ENCODE assay signal across 24 cellular contexts in the genomic region with DNA sequence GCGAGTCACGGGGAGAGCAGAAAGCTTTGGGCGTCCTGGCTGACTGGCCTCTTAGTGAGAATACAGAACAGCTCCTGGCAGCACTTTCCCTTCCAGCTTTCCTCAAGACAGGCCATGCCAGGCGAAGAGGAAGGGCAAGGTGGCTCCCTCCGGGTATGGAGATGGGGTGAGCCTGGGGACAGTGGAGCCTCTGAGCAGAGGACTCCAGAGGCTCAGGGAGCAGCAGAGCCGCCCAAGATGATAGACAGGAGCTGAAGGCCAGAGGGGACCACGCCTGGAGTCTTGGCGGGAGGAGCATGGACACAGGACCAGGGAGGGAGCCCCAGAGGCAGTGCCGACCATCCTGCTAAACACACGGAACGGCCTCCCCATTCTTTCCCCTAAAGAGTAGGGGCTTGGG.
DNase-seq lines count a peak whose midpoint lies in the region; ATAC-seq, FAIRE-seq and TF ChIP-seq lines count a peak whose summit lies in the region.
"Had no signal": no experiment of that assay in that cellular context is flagged by ENCODE, and none has a peak within 500 bp of the region (broad histone marks: within the 10 kb centered on the region; RNA-seq: fewer than 3 reads in every experiment).

No MANE protein-coding gene starts in this region.

- peaks cover 5% of the 10 kb centered on the region for H3K27me3 Mint-ChIP-seq in GM23338 (ENCODE audit: insufficient read depth, low read depth, poor library complexity)
- H3K27me3 Mint-ChIP-seq in CD4-positive, alpha-beta memory T cell: no peaks in the 10 kb centered on the region
- H3K27me3 Mint-ChIP-seq: B cell; CD4-positive, CD25-positive, alpha-beta regulatory T cell; CD8-positive, alpha-beta memory T cell had no signal

- WGBS in H1 (ENCODE audit: extremely low coverage in 1 of 2, insufficient coverage in 1 of 2, insufficient read length in 1 of 2, insufficient replicate concordance in 2 of 2, low coverage in 1 of 2, low lambda C conversion rate in 2 of 2, missing lambda C conversion rate in 1 of 2), 2 experiments: 95% methylated on average over 9 of the region's 11 CpGs; no CpG with 5 or more reads in 1 of the 2 experiments
- WGBS in neuronal stem cell (ENCODE audit: extremely low coverage in 2 of 2, insufficient read length in 2 of 2, insufficient replicate concordance in 1 of 2), 2 donors: no CpG with 5 or more reads among the region's 11 CpGs

- no peak for DNase-seq in GM23338 (ENCODE audit: low spot score)
- DNase-seq in H1 (ENCODE audit: low read depth in 1 of 2, low spot score in 2 of 2): no peak
- DNase-seq in neuronal stem cell (ENCODE audit: low spot score): no peak
- no peak for DNase-seq in upper lobe of right lung
- DNase-seq in CD4-positive, alpha-beta memory T cell: no peak
- no peak for DNase-seq in SHP77 treated with DMSO at 0.1 percent for 48 hours (lab: John Stamatoyannopoulos, UW)
- DNase-seq: CD4-positive, CD25-positive, alpha-beta regulatory T cell; CD8-positive, alpha-beta memory T cell; DMS 273 treated with DMSO at 0.1 percent for 48 hours; DMS79; EL; GDM1; GM23248; HCEC 1CT had no signal

- H3K23ac ChIP-seq in H1 (ENCODE audit: insufficient read length): no peak overlapping the region
- no peak overlapping the region for H3K23ac ChIP-seq in neuronal stem cell (ENCODE audit: low read depth, low read length, poor library complexity)

- H3K79me2 ChIP-seq in GM23338 (replicated peaks; ENCODE audit: insufficient read depth) (no peaks in the 10 kb centered on the region), H1 (ENCODE audit: control insufficient read depth in 1 of 2, insufficient read depth in 2 of 2, low read length in 2 of 2) (no peaks in the 10 kb centered on the region)

- no peak for TF ChIP-seq POLR2A in H1 (IDR thresholded peaks at IDR 0.05; ENCODE audit: control extremely low read depth in 1 of 2, low read depth in 2 of 2, low read length in 2 of 2)

- H3K56ac ChIP-seq in H1 (replicated peaks; ENCODE audit: insufficient read length, low read depth, low read length): no peak overlapping the region

- intact Hi-C loops in upper lobe of right lung (cut with DNase I): no loop called here
- intact Hi-C loops in CD4-positive, alpha-beta memory T cell (cut with micrococcal nuclease): no loop called here

- no peaks in the 10 kb centered on the region for H3K9me3 Mint-ChIP-seq in GM23338
- peaks cover 0 to 2% (median 0%) of the 10 kb centered on the region in 8 donors for H3K9me3 Mint-ChIP-seq in CD4-positive, alpha-beta memory T cell
- H3K9me3 Mint-ChIP-seq: CD4-positive, CD25-positive, alpha-beta regulatory T cell; CD8-positive, alpha-beta memory T cell had no signal

- H3K4me3 ChIP-seq in GM23338 (no peak overlapping the region), H1 (ENCODE audit: extremely low read depth in 1 of 4, insufficient read depth in 2 of 4, low read depth in 3 of 4, low read length in 4 of 4) (no peak overlapping the region), neuronal stem cell (ENCODE audit: low read length in 2 of 2) (no peak overlapping the region), upper lobe of right lung (no peak overlapping the region)
- H3K4me3 ChIP-seq in CD4-positive, alpha-beta memory T cell (ENCODE audit: low read length in 2 of 2): no peak overlapping the region
- H3K4me3 ChIP-seq: BLaER1, GM12878, GM23248 had no signal

- H3F3A ChIP-seq in GM23338 (replicated peaks; ENCODE audit: low read depth): no peaks in the 10 kb centered on the region

- no peak for ATAC-seq in GM23338
- ATAC-seq in upper lobe of right lung: peak; percentile 27
- ATAC-seq in HG03571 (IDR thresholded peaks at IDR 0.05; ENCODE audit: unreplicated experiment): no peak
- ATAC-seq: GM12878 had no signal

- no peaks in the 10 kb centered on the region; the same call in 2 of the 3 replicates for H3K36me3 Mint-ChIP-seq in GM23338 (ENCODE audit: low read depth)
- peaks cover 0 to 5% of the 10 kb centered on the region in 2 donors for H3K36me3 Mint-ChIP-seq in CD4-positive, alpha-beta memory T cell

- peak overlapping the region; percentile 58 for H4K91ac ChIP-seq in H1 (replicated peaks; ENCODE audit: insufficient read length, low read length)
- peak overlapping the region; percentile 82 for H4K91ac ChIP-seq in neuronal stem cell (ENCODE audit: low read depth, low read length, poor library complexity)

- no peak overlapping the region for H3K4me3 Mint-ChIP-seq in GM23338
- H3K4me3 Mint-ChIP-seq in CD4-positive, alpha-beta memory T cell: no peak overlapping the region
- H3K4me3 Mint-ChIP-seq: B cell; CD4-positive, CD25-positive, alpha-beta regulatory T cell; CD8-positive, alpha-beta memory T cell had no signal

- H3K27ac Mint-ChIP-seq in GM23338: peak overlapping the region; percentile 76
- no peak overlapping the region for H3K27ac Mint-ChIP-seq in CD4-positive, alpha-beta memory T cell
- H3K27ac Mint-ChIP-seq: B cell; CD4-positive, CD25-positive, alpha-beta regulatory T cell had no signal

- TF ChIP-seq RAD21 in H1 (IDR thresholded peaks at IDR 0.05 in 1 of 2, conservative IDR thresholded peaks at IDR 0.05 in 1 of 2; ENCODE audit: low read depth in 2 of 2, low read length in 2 of 2): no peak

- POLR2A ChIA-PET in H1 (lab: Charles Lee; ENCODE audit: partially characterized antibody): interaction anchor here (1.3 to 1.7 kb wide), 2 partner anchors 9 to 15 kb away, joined by 3 to 4 read pairs; no protein-coding TSS in a partner anchor
- POLR2A ChIA-PET in CD4-positive, alpha-beta memory T cell (lab: Charles Lee; ENCODE audit: partially characterized antibody): interaction anchor here (0.7 kb wide), 1 partner anchor 87 kb away, joined by 3 read pairs; no protein-coding TSS in a partner anchor

- H3K18ac ChIP-seq in H1 (ENCODE audit: extremely low read depth, low read length) (peak overlapping the region; percentile 14; the same call in 1 of the 2 replicates), neuronal stem cell (ENCODE audit: low read length) (peak overlapping the region; percentile 78)

- H3K79me1 ChIP-seq in H1 (ENCODE audit: low read depth, low read length) (0 out of 2 replicates have a peak, but pooled peaks cover 2% of the 10 kb centered on the region), neuronal stem cell (ENCODE audit: low read depth, low read length) (peaks cover 3% of the 10 kb centered on the region)

- CTCF ChIA-PET in H1 (lab: Charles Lee; ENCODE audit: partially characterized antibody): interaction anchor here (0.8 to 1.2 kb wide), 3 partner anchors 9 to 113 kb away, joined by 3 to 5 read pairs (median 3); no protein-coding TSS in a partner anchor
- CTCF ChIA-PET in CD4-positive, alpha-beta memory T cell (lab: Charles Lee; ENCODE audit: partially characterized antibody): interaction anchor here (1.0 kb wide), 1 partner anchor 186 kb away, joined by 3 read pairs; no protein-coding TSS in a partner anchor

- H3K36me3 ChIP-seq in GM23338 (ENCODE audit: insufficient read depth) (no peaks in the 10 kb centered on the region), H1 (ENCODE audit: control insufficient read depth in 2 of 4, insufficient read depth in 4 of 4, low read length in 3 of 4) (no peaks in the 10 kb centered on the region), neuronal stem cell (replicated peaks in 1 of 2; ENCODE audit: control insufficient read depth in 2 of 2, insufficient read depth in 2 of 2, low read length in 2 of 2) (no peaks in the 10 kb centered on the region), upper lobe of right lung (no peaks in the 10 kb centered on the region)
- H3K36me3 ChIP-seq in CD4-positive, alpha-beta memory T cell (ENCODE audit: insufficient read depth, low read length): no peaks in the 10 kb centered on the region
- H3K36me3 ChIP-seq: BLaER1 had no signal

- H2BK5ac ChIP-seq in H1 (ENCODE audit: low read depth, low read length): peak overlapping the region; percentile 83; the same call in 1 of the 2 replicates
- H2BK5ac ChIP-seq in neuronal stem cell (ENCODE audit: low read length): no peak overlapping the region

- H3K27ac ChIP-seq in GM23338 (ENCODE audit: low read depth) (no peak overlapping the region), H1 (ENCODE audit: low read depth, low read length) (no peak overlapping the region), neuronal stem cell (replicated peaks; ENCODE audit: low read length) (no peak overlapping the region), upper lobe of right lung (no peak overlapping the region)
- H3K27ac ChIP-seq in CD4-positive, alpha-beta memory T cell (ENCODE audit: low read depth, low read length): no peak overlapping the region
- H3K27ac ChIP-seq: 22Rv1, BLaER1, C4-2B, GM23248 had no signal

- no peak overlapping the region for H3K14ac ChIP-seq in H1 (ENCODE audit: insufficient read length)
- peak overlapping the region; percentile 28 for H3K14ac ChIP-seq in neuronal stem cell (ENCODE audit: low read length)

- H3K4me1 Mint-ChIP-seq in GM23338: peaks cover 61% of the 10 kb centered on the region
- peaks cover 0 to 3% (median 0%) of the 10 kb centered on the region in 4 donors for H3K4me1 Mint-ChIP-seq in CD4-positive, alpha-beta memory T cell
- H3K4me1 Mint-ChIP-seq: CD8-positive, alpha-beta memory T cell had no signal

- H4K5ac ChIP-seq in H1 (ENCODE audit: insufficient read length, low read depth, low read length): no peak overlapping the region

- H3K4me1 ChIP-seq in GM23338 (ENCODE audit: insufficient read depth) (peaks cover 57% of the 10 kb centered on the region), H1 (replicated peaks in 1 of 4; ENCODE audit: control insufficient read depth in 3 of 4, insufficient read depth in 4 of 4, low read length in 3 of 4) (peaks cover 9 to 37% (median 21%) of the 10 kb centered on the region in 4 experiments), neuronal stem cell (ENCODE audit: control insufficient read depth in 2 of 2, insufficient read depth in 1 of 2, low read depth in 1 of 2, low read length in 2 of 2) (peaks cover 29 to 31% of the 10 kb centered on the region in 2 donors), upper lobe of right lung (no peaks in the 10 kb centered on the region)
- H3K4me1 ChIP-seq in CD4-positive, alpha-beta memory T cell (ENCODE audit: insufficient read depth, low read length): no peaks in the 10 kb centered on the region
- H3K4me1 ChIP-seq: BLaER1 had no signal

- H3K9ac ChIP-seq in H1 (replicated peaks in 1 of 4; ENCODE audit: extremely low read depth in 1 of 4, low read depth in 3 of 4, low read length in 3 of 4): no peak overlapping the region
- no peak overlapping the region for H3K9ac ChIP-seq in neuronal stem cell (ENCODE audit: low read depth, low read length, poor library complexity)
- H3K9ac ChIP-seq: BLaER1, GM23248 had no signal

- FAIRE-seq in H1 (lab: Jason Lieb, UNC): no peak
- FAIRE-seq: A204.1, D721Med, GM12878, GM19239, H54 had no signal

- H2BK120ac ChIP-seq in H1 (replicated peaks; ENCODE audit: low read depth, low read length) (peak overlapping the region; percentile 44), neuronal stem cell (ENCODE audit: low read depth, low read length) (peak overlapping the region; percentile 53)

- H4K20me1 ChIP-seq in GM23338 (replicated peaks; ENCODE audit: insufficient read depth) (no peaks in the 10 kb centered on the region), H1 (replicated peaks in 1 of 2; ENCODE audit: control insufficient read depth in 1 of 2, insufficient read depth in 2 of 2, low read length in 2 of 2) (no peaks in the 10 kb centered on the region)
- H4K20me1 ChIP-seq: BLaER1 had no signal

- no peaks in the 10 kb centered on the region for H3K9me2 ChIP-seq in GM23338 (ENCODE audit: insufficient read depth)

- H3K4ac ChIP-seq in H1 (replicated peaks; ENCODE audit: insufficient read length, low read depth, low read length): peak overlapping the region; percentile 17
- peak overlapping the region; percentile 84 for H3K4ac ChIP-seq in neuronal stem cell (ENCODE audit: low read length)

- H2BK12ac ChIP-seq in H1 (ENCODE audit: low read depth, low read length): peak overlapping the region; percentile 96; the same call in 1 of the 2 replicates
- peak overlapping the region; percentile 100 for H2BK12ac ChIP-seq in neuronal stem cell (ENCODE audit: low read length)

- no peak overlapping the region for H4K8ac ChIP-seq in H1 (ENCODE audit: extremely low read depth, insufficient read depth, low read length)
- no peak overlapping the region for H4K8ac ChIP-seq in neuronal stem cell (ENCODE audit: low read depth, low read length)

- H2BK20ac ChIP-seq in H1 (ENCODE audit: low read length): peak overlapping the region; percentile 56; the same call in 1 of the 2 replicates

- H3K23me2 ChIP-seq in H1 (ENCODE audit: low read depth, low read length): no peaks in the 10 kb centered on the region

- H3K27me3 ChIP-seq in GM23338 (ENCODE audit: insufficient read depth) (no peaks in the 10 kb centered on the region), H1 (replicated peaks in 1 of 4; ENCODE audit: control insufficient read depth in 3 of 4, extremely low read depth in 1 of 4, insufficient read depth in 3 of 4, low read length in 3 of 4) (no peaks in the 10 kb centered on the region), neuronal stem cell (ENCODE audit: control insufficient read depth in 3 of 3, insufficient read depth in 3 of 3, low read depth in 1 of 3, low read length in 3 of 3) (no peaks in the 10 kb centered on the region), upper lobe of right lung (no peaks in the 10 kb centered on the region)
- no peaks in the 10 kb centered on the region for H3K27me3 ChIP-seq in CD4-positive, alpha-beta memory T cell (ENCODE audit: insufficient read depth, low read length)
- H3K27me3 ChIP-seq: BLaER1 had no signal

- H3K4me2 ChIP-seq in GM23338: no peak overlapping the region
- no peak overlapping the region for H3K4me2 ChIP-seq in H1 (ENCODE audit: insufficient read depth in 1 of 2, low read depth in 2 of 2, low read length in 2 of 2)
- no peak overlapping the region for H3K4me2 ChIP-seq in neuronal stem cell (ENCODE audit: insufficient read depth, low read length, poor library complexity, severe bottlenecking)
- H3K4me2 ChIP-seq: BLaER1 had no signal

- H2AFZ ChIP-seq in GM23338: no peak overlapping the region
- no peak overlapping the region for H2AFZ ChIP-seq in H1 (ENCODE audit: low read length)
- no peak overlapping the region for H2AFZ ChIP-seq in neuronal stem cell (ENCODE audit: low read length)
- H2AFZ ChIP-seq: GM23248 had no signal

- no peaks in the 10 kb centered on the region for H3K9me3 ChIP-seq in H1 (ENCODE audit: insufficient read depth in 2 of 2, low read depth in 1 of 2, low read length in 1 of 2)
- no peaks in the 10 kb centered on the region for H3K9me3 ChIP-seq in neuronal stem cell (replicated peaks in 1 of 2; ENCODE audit: control insufficient read depth in 2 of 2, insufficient read depth in 1 of 2, low read depth in 1 of 2, low read length in 2 of 2)
- H3K9me3 ChIP-seq in upper lobe of right lung: no peaks in the 10 kb centered on the region
- no peaks in the 10 kb centered on the region for H3K9me3 ChIP-seq in CD4-positive, alpha-beta memory T cell (ENCODE audit: control insufficient read depth in 1 of 2, low read length in 2 of 2)
- H3K9me3 ChIP-seq: BLaER1 had no signal

- no peak for TF ChIP-seq CTCF in GM23338 (conservative IDR thresholded peaks at IDR 0.05; ENCODE audit: low read depth in 2 of 2)
- no peak for TF ChIP-seq CTCF in H1 (IDR thresholded peaks at IDR 0.05; ENCODE audit: control extremely low read depth in 1 of 3, insufficient read depth in 1 of 3, low read depth in 1 of 3, low read length in 3 of 3)
- TF ChIP-seq CTCF in upper lobe of right lung (IDR thresholded peaks at IDR 0.05): no peak

- H2BK15ac ChIP-seq in H1 (ENCODE audit: low read length) (peak overlapping the region; percentile 98), neuronal stem cell (ENCODE audit: low read length) (peak overlapping the region; percentile 98)

- H2AK5ac ChIP-seq in H1 (ENCODE audit: low read depth, low read length): no peak overlapping the region; the same call in 1 of the 2 replicates
- peak overlapping the region; percentile 86 for H2AK5ac ChIP-seq in neuronal stem cell (ENCODE audit: low read depth, low read length)

- no peak for TF ChIP-seq EP300 in H1 (IDR thresholded peaks at IDR 0.05; ENCODE audit: borderline replicate concordance in 1 of 2, low read depth in 2 of 2, low read length in 2 of 2)
